ENCODE assay signal across 8 cellular contexts in genomic region chr17:51164911-51165679, GRCh38. TPM values are rescaled to one million over a fixed set of nuclear protein-coding genes. Genes with fewer than 3 reads are reported as not detected.
DNase-seq lines count a peak whose midpoint lies in the region; ATAC-seq and TF ChIP-seq lines count a peak whose summit lies in the region.

No MANE protein-coding gene starts in this region.

- H3K9me2 ChIP-seq in SK-N-SH = no peaks in the 10 kb centered on the region

- POLR2A ChIA-PET in SK-N-SH (lab: Yijun Ruan, JAX) = interaction anchor here (0.5 to 2.4 kb wide), 8 partner anchors 8 to 97 kb away, joined by 3 to 19 read pairs (median 4); partner anchors contain the start of genes NME1, SPAG9 and UTP18

- 90% methylated on average over 13 of the region's 16 CpGs for WGBS in SK-N-SH (ENCODE audit: low lambda C conversion rate)
- WGBS in esophagus, 2 donors = 56 to 59% methylated on average over 16 of the region's 16 CpGs
- WGBS in prostate gland = 64% methylated on average over 16 of the region's 16 CpGs

- no peak for TF ChIP-seq RAD21 in SK-N-SH (IDR thresholded peaks at IDR 0.05; ENCODE audit: low read length)

- peak overlapping the region; percentile 89 for H3K9ac ChIP-seq in SK-N-SH

- H3K27me3 ChIP-seq in SK-N-SH (ENCODE audit: insufficient read depth) (no peaks in the 10 kb centered on the region), esophagus (ENCODE audit: control insufficient read depth in 1 of 2, insufficient read depth in 2 of 2, low read length in 2 of 2) (no peaks in the 10 kb centered on the region), prostate gland (replicated peaks; ENCODE audit: insufficient read depth) (no peaks in the 10 kb centered on the region)

- H3K4me1 ChIP-seq in SK-N-SH (ENCODE audit: control insufficient read depth in 1 of 2, insufficient read depth in 2 of 2, low read depth in 1 of 2, low read length in 1 of 2) (peaks cover 4 to 11% of the 10 kb centered on the region in 2 experiments; a peak in 3 of 4 replicates), esophagus (ENCODE audit: control insufficient read depth in 2 of 2, insufficient read depth in 2 of 2, low read length in 1 of 2) (peaks cover 0 to 5% of the 10 kb centered on the region in 2 donors), prostate gland (replicated peaks) (peaks cover 4% of the 10 kb centered on the region)

- DNase-seq in SK-N-SH (peak; percentile 44), SHP77 treated with DMSO at 0.1 percent for 48 hours (lab: John Stamatoyannopoulos, UW) (peak; percentile 43), prostate gland (ENCODE audit: low spot score) (no peak), OCI-M1 (lab: John Stamatoyannopoulos, UW) (no peak)

- H3K79me2 ChIP-seq in SK-N-SH (ENCODE audit: insufficient read depth) = peaks cover 33% of the 10 kb centered on the region

- H3K27ac ChIP-seq in SK-N-SH (ENCODE audit: low read depth in 2 of 2, low read length in 1 of 2) (peak overlapping the region; percentile 58 to 69; a peak in 3 of 4 replicates), esophagus (ENCODE audit: low read depth in 2 of 2, low read length in 1 of 2) (peak overlapping the region; percentile 95 to 97), prostate gland (peak overlapping the region; percentile 87 to 94)

- peak overlapping the region; percentile 90 for H3K4me2 ChIP-seq in SK-N-SH

- peak overlapping the region; percentile 64 to 95; a peak in 2 of 4 replicates for H3K4me3 ChIP-seq in SK-N-SH (ENCODE audit: low read depth in 2 of 2, low read length in 1 of 2)
- H3K4me3 ChIP-seq in esophagus (ENCODE audit: low read depth in 1 of 2, low read length in 2 of 2) = peak overlapping the region; percentile 85 to 96
- H3K4me3 ChIP-seq in prostate gland = peak overlapping the region; percentile 86 to 98

- intact Hi-C loops in prostate gland (cut with DNase I) = loop anchor here (5.0 kb wide), 2 partner anchors 48 to 97 kb away; partner anchors contain the start of genes MBTD1 and UTP18

- ATAC-seq in SK-N-SH treated with all-trans-retinoic acid at 6 μM for 48 hours (no peak; the same call in 2 of the 3 replicates), HG03025 (IDR thresholded peaks at IDR 0.05; ENCODE audit: low FRiP score, unreplicated experiment) (no peak)
- no peak for ATAC-seq in activated CD4-positive, CD25-positive, alpha-beta regulatory T cell treated with anti-CD3 and anti-CD28 coated beads, Interleukin-2, amount 50 U/mL, for 24 hours

- TF ChIP-seq POLR2A in prostate gland (IDR thresholded peaks at IDR 0.05) = no peak

- H4K20me1 ChIP-seq in SK-N-SH (ENCODE audit: insufficient read depth) = 0 out of 2 replicates have a peak, but pooled peaks cover 5% of the 10 kb centered on the region

- peak overlapping the region; percentile 80 for H2AFZ ChIP-seq in SK-N-SH (ENCODE audit: low read depth)

- H3F3A ChIP-seq in SK-N-SH (replicated peaks; ENCODE audit: insufficient read depth) = peaks cover 26% of the 10 kb centered on the region

- H3K36me3 ChIP-seq in SK-N-SH (replicated peaks in 1 of 2; ENCODE audit: control insufficient read depth in 1 of 2, insufficient read depth in 2 of 2, low read length in 1 of 2) (peaks cover 41% of the 10 kb centered on the region in 2 experiments), esophagus (ENCODE audit: control insufficient read depth in 2 of 2, insufficient read depth in 2 of 2, low read length in 1 of 2) (peaks cover 0 to 17% of the 10 kb centered on the region in 2 donors), prostate gland (peaks cover 0 to under 1% of the 10 kb centered on the region in 2 donors)

- no peaks in the 10 kb centered on the region for H3K9me3 ChIP-seq in SK-N-SH
- H3K9me3 ChIP-seq in esophagus (ENCODE audit: control insufficient read depth in 2 of 2, insufficient read depth in 1 of 2, low read depth in 1 of 2, low read length in 1 of 2) = no peaks in the 10 kb centered on the region
- no peaks in the 10 kb centered on the region for H3K9me3 ChIP-seq in prostate gland

- no peak for TF ChIP-seq EP300 in SK-N-SH (IDR thresholded peaks at IDR 0.05; ENCODE audit: borderline replicate concordance in 1 of 2, low read depth in 1 of 2, low read length in 1 of 2)

- CTCF ChIA-PET in SK-N-SH (lab: Yijun Ruan, JAX) = interaction anchor here (0.9 to 5.7 kb wide), 7 partner anchors 11 to 313 kb away, joined by 3 to 61 read pairs (median 4); partner anchors contain the start of gene NME1

- no peak for TF ChIP-seq CTCF in SK-N-SH (IDR thresholded peaks at IDR 0.05)
- no peak for TF ChIP-seq CTCF in prostate gland (IDR thresholded peaks at IDR 0.05)

TF ChIP-seq in SK-N-SH, 30 proteins besides CTCF, POLR2A, EP300 and RAD21:
- TF ChIP-seq POLR2AphosphoS5 (IDR thresholded peaks at IDR 0.05; ENCODE audit: low read depth, low read length) (no peak), ELF1 (IDR thresholded peaks at IDR 0.05) (no peak), FOXM1 (IDR thresholded peaks at IDR 0.05; ENCODE audit: low read depth) (no peak), USF1 (IDR thresholded peaks at IDR 0.05; ENCODE audit: borderline replicate concordance, low read depth) (no peak), IRF3 (IDR thresholded peaks at IDR 0.05; ENCODE audit: low read depth, low read length) (no peak), NFIC (IDR thresholded peaks at IDR 0.05; ENCODE audit: borderline replicate concordance) (no peak)
TF ChIP-seq in SK-N-SH: peak in this region for 0.

TF ChIP-seq in SK-N-SH treated with all-trans-retinoic acid at 6 μM for 48 hours, 23 proteins besides CTCF, POLR2A, EP300 and RAD21 (continues in another document):
- TF ChIP-seq POU6F1 (CRISPR knock-in tag; IDR thresholded peaks at IDR 0.05; ENCODE audit: borderline replicate concordance, low read depth) (no peak), RARB (CRISPR knock-in tag; IDR thresholded peaks at IDR 0.05) (no peak), CSRNP3 (CRISPR knock-in tag; IDR thresholded peaks at IDR 0.05) (no peak), SNAI2 (CRISPR knock-in tag; IDR thresholded peaks at IDR 0.05) (no peak), ZFP3 (CRISPR knock-in tag; IDR thresholded peaks at IDR 0.05) (no peak), TCF4 (CRISPR knock-in tag; IDR thresholded peaks at IDR 0.05; ENCODE audit: borderline replicate concordance) (no peak), ESRRG (CRISPR knock-in tag; IDR thresholded peaks at IDR 0.05) (no peak), BACH2 (CRISPR knock-in tag; IDR thresholded peaks at IDR 0.05; ENCODE audit: borderline replicate concordance) (no peak), ZNF565 (CRISPR knock-in tag; conservative IDR thresholded peaks at IDR 0.05; ENCODE audit: low read depth) (no peak)

RNA-seq across cellular contexts. Expression of gene NME2, which starts 1.1 kb away (rescaled TPM):
- polyA plus RNA-seq in SK-N-SH (2012; rRNA removed) (1,446 and 1,447 TPM in 2 replicates), esophagus (100 to 1,000 TPM; 640 to 840 TPM)
- polyA plus RNA-seq in SK-N-SH (2012; cell fraction: cytosol; rRNA removed) = 1,544 and 1,563 TPM in 2 replicates
- 435 and 488 TPM in 2 replicates for polyA plus RNA-seq in SK-N-SH (2012; cell fraction: nucleus; rRNA removed)
- 100 to 1,000 TPM; 208 to 479 TPM for total RNA-seq in prostate gland

RNA-seq across cellular contexts. Expression of gene NME1, which starts 11.7 kb away (rescaled TPM):
- polyA plus RNA-seq in SK-N-SH (2012; rRNA removed) (654 and 658 TPM in 2 replicates), esophagus (100 to 1,000 TPM; 142 to 171 TPM)
- 675 and 736 TPM in 2 replicates for polyA plus RNA-seq in SK-N-SH (2012; cell fraction: cytosol; rRNA removed)
- 254 and 270 TPM in 2 replicates for polyA plus RNA-seq in SK-N-SH (2012; cell fraction: nucleus; rRNA removed)
- 10 to 100 TPM; 32.3 to 75.1 TPM for total RNA-seq in prostate gland

RNA-seq across cellular contexts. Expression of gene SPAG9, which starts 44.4 kb away (rescaled TPM):
- 32.1 and 44.5 TPM in 2 replicates for polyA plus RNA-seq in SK-N-SH (2012; rRNA removed)
- 32.4 and 35.5 TPM in 2 replicates for polyA plus RNA-seq in SK-N-SH (2012; cell fraction: cytosol; rRNA removed)
- 76.8 and 131 TPM in 2 replicates for polyA plus RNA-seq in SK-N-SH (2012; cell fraction: nucleus; rRNA removed)
- 10 to 100 TPM; 12.7 to 15.1 TPM for polyA plus RNA-seq in esophagus
- 10 to 100 TPM; 48.3 to 98.3 TPM for total RNA-seq in prostate gland

Comparison
In these comparisons a context has a peak if more than half of its experiments do, and no peak if none do; other contexts are left out.
1. DNase-seq: peak in SK-N-SH (single experiment) and SHP77 treated with DMSO at 0.1 percent for 48 hours (single experiment); none in prostate gland (single experiment) and OCI-M1 (single experiment).
2. Peak in every context shown above with its lines, with median percentiles within 50 percentile points of each other: H3K27ac ChIP-seq and H3K4me3 ChIP-seq.